Comparison of ENCODE assay signal across 8 cellular contexts in genomic region chr3:71926242-71926560, GRCh38.
A peak's percentile ranks its signal among the peaks of the same experiment; 100 is the strongest.
DNase-seq lines count a peak whose midpoint lies in the region; ATAC-seq lines count a peak whose summit lies in the region.

No MANE protein-coding gene starts in this region.

- H3K27me3 ChIP-seq in HUES6 (ENCODE audit: control insufficient read depth, insufficient read depth, low read length) = no peaks in the 10 kb centered on the region

- DNase-seq in activated CD4-positive, alpha-beta T cell treated with anti-CD3 and anti-CD28 coated beads for 48 hours = peak; percentile 24
- DNase-seq in activated CD4-positive, alpha-beta T cell treated with anti-CD3 and anti-CD28 coated beads, Interleukin-2, amount 50 U/mL, for 1 hour = no peak
- DNase-seq in SHP77 treated with DMSO at 0.1 percent for 48 hours (lab: John Stamatoyannopoulos, UW) = peak; percentile 14
- peak; percentile 84 for DNase-seq in islet precursor cell
- no peak for DNase-seq in epidermal melanocyte (ENCODE audit: insufficient read length, low spot score)

- H3K4me3 ChIP-seq in HUES6 (ENCODE audit: low read depth, low read length) = peak overlapping the region; percentile 4; the same call in 1 of the 2 replicates

- peak overlapping the region; percentile 67 for H3K9ac ChIP-seq in HUES6 (ENCODE audit: low read length)

- H3K4me1 ChIP-seq in HUES6 (ENCODE audit: control insufficient read depth, insufficient read depth, low read length) = peaks cover 46% of the 10 kb centered on the region

- ATAC-seq in HG03039 (IDR thresholded peaks at IDR 0.05; ENCODE audit: unreplicated experiment) (no peak), GM18519 (IDR thresholded peaks at IDR 0.05; ENCODE audit: low FRiP score, unreplicated experiment) (no peak)

- H3K36me3 ChIP-seq in HUES6 (ENCODE audit: control insufficient read depth, insufficient read depth, low read length) = no peaks in the 10 kb centered on the region

- H3K27ac ChIP-seq in HUES6 (ENCODE audit: low read depth, low read length) = peak overlapping the region; percentile 72

- H3K9me3 ChIP-seq in HUES6 (ENCODE audit: control insufficient read depth, insufficient read depth, low read depth, low read length) = no peaks in the 10 kb centered on the region

Comparison
In these comparisons a context has a peak if more than half of its experiments do, and no peak if none do; other contexts are left out.
1. DNase-seq: peak in activated CD4-positive, alpha-beta T cell treated with anti-CD3 and anti-CD28 coated beads for 48 hours (single experiment), SHP77 treated with DMSO at 0.1 percent for 48 hours (single experiment) and islet precursor cell (single experiment); none in activated CD4-positive, alpha-beta T cell treated with anti-CD3 and anti-CD28 coated beads, Interleukin-2, amount 50 U/mL, for 1 hour (single experiment) and epidermal melanocyte (single experiment).